In the genomic region with DNA sequence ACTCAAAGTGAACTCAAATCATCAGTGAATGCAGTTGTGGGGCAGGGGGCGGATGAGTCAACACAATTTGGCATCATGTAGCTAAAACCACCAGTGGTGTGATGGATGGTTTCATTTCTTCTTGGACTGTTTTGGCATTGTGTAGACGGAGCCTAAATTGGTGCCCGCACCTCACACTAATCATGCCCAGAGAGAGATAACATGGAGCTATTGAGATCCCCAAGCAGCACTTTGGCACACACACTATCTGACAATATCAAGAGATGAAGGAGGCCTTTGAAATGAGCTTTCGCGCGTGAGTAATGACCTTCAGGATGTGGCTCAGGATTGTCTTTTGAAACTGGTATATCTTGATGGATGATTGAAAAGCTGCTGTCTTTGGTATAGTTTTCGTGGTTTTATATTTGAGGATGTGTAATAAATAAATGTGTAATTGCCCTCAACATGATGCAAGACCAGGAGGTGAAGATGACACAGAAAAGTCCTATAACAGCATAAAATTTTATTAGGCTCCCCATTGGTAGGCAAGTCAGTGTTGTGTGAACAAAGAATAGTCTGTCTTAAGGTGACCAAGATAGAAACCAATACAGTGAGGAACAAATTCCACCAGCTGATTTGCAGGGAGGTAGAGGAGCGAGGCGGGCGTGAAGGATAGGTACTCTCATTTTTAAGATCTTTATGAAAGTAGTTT, we compare ENCODE assay signal across 14 cellular contexts.
DNase-seq lines count a peak whose midpoint lies in the region; TF ChIP-seq lines count a peak whose summit lies in the region.
"Had no signal": no experiment of that assay in that cellular context is flagged by ENCODE, and none has a peak within 500 bp of the region (broad histone marks: within the 10 kb centered on the region; RNA-seq: fewer than 3 reads in every experiment).

No MANE protein-coding gene starts in this region.

- peaks cover 16% of the 10 kb centered on the region for H3K36me3 Mint-ChIP-seq in T-helper 1 cell treated with Interleukin-12 subunit alpha and Interleukin-12 subunit beta and Interleukin-4 antibody, amounts not matched to agents 30 μg/mL and 1 μg/mL, for 36 hours (ENCODE audit: low read depth)
- H3K36me3 Mint-ChIP-seq in osteocyte (ENCODE audit: unreplicated experiment) = no peaks in the 10 kb centered on the region
- H3K36me3 Mint-ChIP-seq: activated naive CD8-positive, alpha-beta T cell treated with anti-CD3 and anti-CD28 coated beads, Interleukin-2, amount 10 ng/mL, durations not matched to agents 7 days and 5 days; memory B cell had no signal

- peaks cover 48% of the 10 kb centered on the region for H3K4me1 Mint-ChIP-seq in T-helper 1 cell treated with Interleukin-12 subunit alpha and Interleukin-12 subunit beta and Interleukin-4 antibody, amounts not matched to agents 30 μg/mL and 1 μg/mL, for 36 hours (ENCODE audit: low read depth)
- no peaks in the 10 kb centered on the region for H3K4me1 Mint-ChIP-seq in osteocyte (ENCODE audit: unreplicated experiment)

- H3K4me3 Mint-ChIP-seq in T-helper 1 cell treated with Interleukin-12 subunit alpha and Interleukin-12 subunit beta and Interleukin-4 antibody, amounts not matched to agents 30 μg/mL and 1 μg/mL, for 36 hours = peak overlapping the region; percentile 27
- H3K4me3 Mint-ChIP-seq in osteocyte (ENCODE audit: unreplicated experiment) = no peak overlapping the region
- H3K4me3 Mint-ChIP-seq: activated naive CD8-positive, alpha-beta T cell treated with anti-CD3 and anti-CD28 coated beads, Interleukin-2, amount 10 ng/mL, durations not matched to agents 7 days and 5 days; memory B cell had no signal

- peak overlapping the region; percentile 55 for H3K27ac Mint-ChIP-seq in T-helper 1 cell treated with Interleukin-12 subunit alpha and Interleukin-12 subunit beta and Interleukin-4 antibody, amounts not matched to agents 30 μg/mL and 1 μg/mL, for 36 hours
- H3K27ac Mint-ChIP-seq in osteocyte (ENCODE audit: unreplicated experiment) = no peak overlapping the region
- H3K27ac Mint-ChIP-seq: memory B cell had no signal

- peak; percentile 72 for DNase-seq in activated effector memory CD4-positive, alpha-beta T cell treated with anti-CD3 and anti-CD28 coated beads, Interleukin-2, amount 50 U/mL, for 16 hours
- DNase-seq in activated effector memory CD4-positive, alpha-beta T cell treated with Interleukin-2 at 50 U/mL for 16 hours = no peak
- DNase-seq in central memory CD4-positive, alpha-beta T cell = peak; percentile 3
- DNase-seq in osteocyte (ENCODE audit: extremely low spot score, unreplicated experiment) (no peak), midbrain (lab: John Stamatoyannopoulos, UW) (no peak), DMS153 (lab: John Stamatoyannopoulos, UW) (no peak), NCI-H2171 treated with DMSO at 0.1 percent for 48 hours (lab: John Stamatoyannopoulos, UW) (no peak)
- DNase-seq: activated naive CD8-positive, alpha-beta T cell treated with anti-CD3 and anti-CD28 coated beads, Interleukin-2, amount 10 ng/mL, durations not matched to agents 7 days and 5 days; DMS79; esophagus squamous epithelium; NCI-H345; pancreas had no signal

- H3K27me3 Mint-ChIP-seq in T-helper 1 cell treated with Interleukin-12 subunit alpha and Interleukin-12 subunit beta and Interleukin-4 antibody, amounts not matched to agents 30 μg/mL and 1 μg/mL, for 36 hours (ENCODE audit: low read depth) = no peaks in the 10 kb centered on the region
- no peaks in the 10 kb centered on the region for H3K27me3 Mint-ChIP-seq in osteocyte (ENCODE audit: unreplicated experiment)

- no peak for TF ChIP-seq CTCF in osteocyte (IDR thresholded peaks at IDR 0.05)

- no peaks in the 10 kb centered on the region for H3K9me3 Mint-ChIP-seq in T-helper 1 cell treated with Interleukin-12 subunit alpha and Interleukin-12 subunit beta and Interleukin-4 antibody, amounts not matched to agents 30 μg/mL and 1 μg/mL, for 36 hours
- H3K9me3 Mint-ChIP-seq in osteocyte (ENCODE audit: unreplicated experiment) = no peaks in the 10 kb centered on the region
- H3K9me3 Mint-ChIP-seq: activated naive CD8-positive, alpha-beta T cell treated with anti-CD3 and anti-CD28 coated beads, Interleukin-2, amount 10 ng/mL, durations not matched to agents 7 days and 5 days had no signal

Comparison
In these comparisons a context has a peak if more than half of its experiments do, and no peak if none do; other contexts are left out.
1. DNase-seq: peak in activated effector memory CD4-positive, alpha-beta T cell treated with anti-CD3 and anti-CD28 coated beads, Interleukin-2, amount 50 U/mL, for 16 hours (single experiment) and central memory CD4-positive, alpha-beta T cell (single experiment); none in activated effector memory CD4-positive, alpha-beta T cell treated with Interleukin-2 at 50 U/mL for 16 hours (single experiment), osteocyte (single experiment), midbrain (single experiment), DMS153 (single experiment) and NCI-H2171 treated with DMSO at 0.1 percent for 48 hours (single experiment).